In genomic region chr6:3615391-3616380, GRCh38 we compare ENCODE assay signal across 17 cellular contexts.
"Had no signal": no experiment of that assay in that cellular context is flagged by ENCODE, and none has a peak within 500 bp of the region (broad histone marks: within the 10 kb centered on the region; RNA-seq: fewer than 3 reads in every experiment).

No MANE protein-coding gene starts in this region.

- H3K4me3 ChIP-seq: cardiac muscle cell, gastroesophageal sphincter, ovary, testis had no signal

- ATAC-seq: activated naive CD8-positive, alpha-beta T cell treated with anti-CD3 and anti-CD28 coated beads, Interleukin-2, amount 50 U/mL, for 24 hours; gastroesophageal sphincter; stimulated activated naive CD8-positive, alpha-beta T cell treated with anti-CD3 and anti-CD28 coated beads, Interleukin-15, Interleukin-2, amounts not matched to agents 100 U/mL and 50 U/mL, for 24 hours had no signal

- DNase-seq: activated B cell treated with CpG ODN at 0.5 μM for 24 hours; activated naive CD4-positive, alpha-beta T cell; activated naive CD8-positive, alpha-beta T cell treated with anti-CD3 and anti-CD28 coated beads, Interleukin-2, amount 50 U/mL, for 24 hours; cortex of kidney; effector memory CD4-positive, alpha-beta T cell; hippocampal formation; kidney glomerular epithelial cell; mesendoderm; ovary; stimulated activated CD4-positive, alpha-beta T cell treated with anti-CD3 and anti-CD28 coated beads, Interleukin-4, amount 100 ng/mL, for 1 hour; stimulated activated CD8-positive, alpha-beta memory T cell treated with anti-CD3 and anti-CD28 coated beads, Interleukin-4, amount 100 ng/mL, for 48 hours; stimulated activated naive CD8-positive, alpha-beta T cell treated with anti-CD3 and anti-CD28 coated beads, Interleukin-15, Interleukin-2, amounts not matched to agents 100 U/mL and 50 U/mL, for 24 hours; T-helper 2 cell; testis had no signal

- H3K27me3 ChIP-seq: cardiac muscle cell, gastroesophageal sphincter, ovary, testis had no signal

- H3K27ac ChIP-seq: cardiac muscle cell, epithelial cell of prostate, gastroesophageal sphincter, ovary, testis had no signal

- H3K9me3 ChIP-seq: gastroesophageal sphincter, ovary, testis had no signal

- H3K4me1 ChIP-seq: testis had no signal

- H3K36me3 ChIP-seq: cardiac muscle cell, gastroesophageal sphincter, ovary had no signal
